Comparison of ENCODE assay signal across 8 cellular contexts in genomic region chr5:137752873-137753226, GRCh38. TPM values are rescaled to one million over a fixed set of nuclear protein-coding genes. Genes with fewer than 3 reads are reported as not detected.
A peak's percentile ranks its signal among the peaks of the same experiment; 100 is the strongest.
DNase-seq lines count a peak whose midpoint lies in the region; ATAC-seq and TF ChIP-seq lines count a peak whose summit lies in the region.

No MANE protein-coding gene starts in this region.

- peaks cover 62% of the 10 kb centered on the region for H4K20me1 ChIP-seq in Loucy (ENCODE audit: insufficient read depth, low read length, poor library complexity, severe bottlenecking)

- H3K9ac ChIP-seq in Loucy (ENCODE audit: low read depth, low read length, poor library complexity, severe bottlenecking), result peak overlapping the region; percentile 100

- H3K4me1 Mint-ChIP-seq in activated T-cell treated with anti-CD3 and anti-CD28 coated beads, Interleukin-2, amount 50 U/mL, for 72 hours (ENCODE audit: low read depth), result peaks cover 35% of the 10 kb centered on the region
- peaks cover 8% of the 10 kb centered on the region for H3K4me1 Mint-ChIP-seq in glutamatergic neuron (ENCODE audit: low read depth, unreplicated experiment)

- TF ChIP-seq CTCF in Loucy (conservative IDR thresholded peaks at IDR 0.05; ENCODE audit: low read length) (no peak), glutamatergic neuron (IDR thresholded peaks at IDR 0.05; ENCODE audit: partially characterized antibody, unreplicated experiment) (no peak)

- no peaks in the 10 kb centered on the region for H3F3A ChIP-seq in Loucy (ENCODE audit: low read depth)

- H3K36me3 Mint-ChIP-seq in activated T-cell treated with anti-CD3 and anti-CD28 coated beads, Interleukin-2, amount 50 U/mL, for 72 hours (ENCODE audit: insufficient read depth in 2 of 2), result peaks cover 13 to 24% of the 10 kb centered on the region in 2 donors
- peaks cover 5% of the 10 kb centered on the region for H3K36me3 Mint-ChIP-seq in glutamatergic neuron (ENCODE audit: unreplicated experiment)

- no peaks in the 10 kb centered on the region for H3K9me2 ChIP-seq in Loucy (replicated peaks; ENCODE audit: low read depth, low read length)

- H3K79me2 ChIP-seq in Loucy (ENCODE audit: insufficient read depth, low read length), result peaks cover 63% of the 10 kb centered on the region

- H3K4me3 Mint-ChIP-seq in activated T-cell treated with anti-CD3 and anti-CD28 coated beads, Interleukin-2, amount 50 U/mL, for 72 hours, result peak overlapping the region; percentile 96 to 97
- H3K4me3 Mint-ChIP-seq in glutamatergic neuron (ENCODE audit: unreplicated experiment), result peak overlapping the region; percentile 100

- peak overlapping the region; percentile 98 for H3K27ac Mint-ChIP-seq in activated T-cell treated with anti-CD3 and anti-CD28 coated beads, Interleukin-2, amount 50 U/mL, for 72 hours
- H3K27ac Mint-ChIP-seq in glutamatergic neuron (ENCODE audit: unreplicated experiment), result peak overlapping the region; percentile 100

- no peak for ATAC-seq in activated T-cell treated with anti-CD3 and anti-CD28 coated beads, Interleukin-2, amount 50 U/mL, for 72 hours (replicated peaks in 1 of 2)
- no peak for ATAC-seq in sciatic nerve
- ATAC-seq in GM21737 (IDR thresholded peaks at IDR 0.05; ENCODE audit: unreplicated experiment), result no peak

- peaks cover 37% of the 10 kb centered on the region for H3K4me1 ChIP-seq in Loucy (ENCODE audit: insufficient read depth, low read length, poor library complexity, severe bottlenecking)

- DNase-seq in EL (peak; percentile 55), glutamatergic neuron (no peak), sciatic nerve (ENCODE audit: low spot score) (peak; percentile 60), NCI-H2029 treated with DMSO at 0.1 percent for 48 hours (lab: John Stamatoyannopoulos, UW) (no peak), HuH-7.5 (ENCODE audit: low spot score) (no peak)
- no peak for DNase-seq in activated T-cell treated with anti-CD3 and anti-CD28 coated beads, Interleukin-2, amount 50 U/mL, for 72 hours

- H3K27me3 Mint-ChIP-seq in activated T-cell treated with anti-CD3 and anti-CD28 coated beads, Interleukin-2, amount 50 U/mL, for 72 hours (ENCODE audit: low read depth), result no peaks in the 10 kb centered on the region
- H3K27me3 Mint-ChIP-seq in glutamatergic neuron (ENCODE audit: unreplicated experiment), result peaks cover 8% of the 10 kb centered on the region

- H3K4me2 ChIP-seq in Loucy (ENCODE audit: low read depth, low read length, poor library complexity, severe bottlenecking), result peak overlapping the region; percentile 88

- intact Hi-C loops in sciatic nerve (cut with DNase I), result no loop called here

- no peak overlapping the region for H2AFZ ChIP-seq in Loucy (ENCODE audit: low read length)

- peak overlapping the region; percentile 99 for H3K4me3 ChIP-seq in Loucy (ENCODE audit: low read length, poor library complexity, severe bottlenecking)

- no peaks in the 10 kb centered on the region for H3K9me3 ChIP-seq in Loucy (ENCODE audit: insufficient read depth, low read depth, low read length)

- peaks cover 11% of the 10 kb centered on the region for H3K27me3 ChIP-seq in Loucy (ENCODE audit: insufficient read depth, low read length, poor library complexity, severe bottlenecking)

- H3K9me3 Mint-ChIP-seq in activated T-cell treated with anti-CD3 and anti-CD28 coated beads, Interleukin-2, amount 50 U/mL, for 72 hours, result no peaks in the 10 kb centered on the region
- peaks cover 12% of the 10 kb centered on the region for H3K9me3 Mint-ChIP-seq in glutamatergic neuron (ENCODE audit: unreplicated experiment)

- peaks cover 16% of the 10 kb centered on the region for H3K36me3 ChIP-seq in Loucy (ENCODE audit: insufficient read depth, low read length)

RNA-seq across cellular contexts. Expression of gene HNRNPA0, which starts 1.3 kb away (rescaled TPM):
- 10 to 100 TPM; 36.3 to 38.2 TPM for total RNA-seq in activated T-cell treated with anti-CD3 and anti-CD28 coated beads, Interleukin-2, amount 50 U/mL, for 72 hours
- total RNA-seq in glutamatergic neuron (ENCODE audit: unreplicated experiment) (65.2 TPM), sciatic nerve (24.6 TPM)

RNA-seq across cellular contexts. Expression of gene KLHL3, which starts 17.0 kb away (rescaled TPM):
- total RNA-seq in activated T-cell treated with anti-CD3 and anti-CD28 coated beads, Interleukin-2, amount 50 U/mL, for 72 hours, result 1 to 10 TPM; 8.3 to 9.7 TPM
- total RNA-seq in glutamatergic neuron (ENCODE audit: unreplicated experiment) (5.7 TPM), sciatic nerve (32.8 TPM)

Comparison
In these comparisons a context has a peak if more than half of its experiments do, and no peak if none do; other contexts are left out.
1. DNase-seq: peak in EL (single experiment) and sciatic nerve (single experiment); none in activated T-cell treated with anti-CD3 and anti-CD28 coated beads, Interleukin-2, amount 50 U/mL, for 72 hours (0 of 2), glutamatergic neuron (single experiment), NCI-H2029 treated with DMSO at 0.1 percent for 48 hours (single experiment) and HuH-7.5 (single experiment).